Comparison of ENCODE assay signal across 8 cellular contexts in the genomic region with DNA sequence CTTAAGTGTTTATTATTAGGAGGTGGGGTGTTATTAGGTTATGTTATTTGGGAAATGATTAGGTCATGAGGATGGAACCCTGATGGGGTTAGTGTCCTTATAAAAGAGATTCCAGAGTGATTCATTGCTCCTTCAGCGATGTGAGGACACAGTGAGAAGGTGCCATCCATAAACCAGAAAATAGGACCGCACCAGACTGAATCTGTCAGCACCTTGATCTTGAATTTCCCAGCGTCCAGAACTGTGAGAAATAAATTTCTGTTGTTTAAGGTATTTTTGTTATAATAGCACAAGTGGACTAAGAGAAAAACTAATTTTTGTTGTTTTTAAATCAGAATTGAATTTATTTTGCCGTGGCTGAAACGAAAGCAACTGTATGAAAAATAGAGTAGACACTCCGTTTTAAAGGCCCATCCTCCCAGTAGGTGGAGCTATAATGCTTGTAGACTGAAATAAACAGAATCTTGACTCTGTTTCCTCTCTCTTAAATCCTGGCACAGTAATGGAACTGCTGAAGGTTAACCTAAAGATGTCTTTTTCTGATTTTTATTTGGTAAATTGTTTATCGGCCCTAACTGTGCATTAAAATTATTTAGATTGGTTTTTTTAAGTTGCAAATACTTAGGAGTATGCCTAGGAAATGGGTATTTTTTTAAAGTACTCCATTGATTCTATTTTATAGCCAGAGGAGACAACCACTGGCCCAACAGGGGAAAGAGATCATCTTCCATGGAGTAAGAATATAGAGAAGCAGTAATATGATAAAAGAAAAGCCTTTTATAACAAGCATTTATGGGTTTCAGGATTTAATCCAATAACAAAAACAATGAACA.
DNase-seq lines count a peak whose midpoint lies in the region; ATAC-seq, FAIRE-seq and TF ChIP-seq lines count a peak whose summit lies in the region.

No MANE protein-coding gene starts in this region.

- H3K4me1 ChIP-seq in cardiac muscle cell (ENCODE audit: low read depth): peaks cover 17% of the 10 kb centered on the region
- no peaks in the 10 kb centered on the region for H3K4me1 ChIP-seq in effector memory CD4-positive, alpha-beta T cell (ENCODE audit: control insufficient read depth, insufficient read depth, low read length, poor library complexity, severe bottlenecking)

- DNase-seq in cardiac muscle cell (ENCODE audit: low read depth in 1 of 2, low spot score in 1 of 2): peak; percentile 68 to 75
- no peak for DNase-seq in Right ventricle myocardium inferior (ENCODE audit: missing footprints)
- peak; percentile 2 for DNase-seq in H54 (ENCODE audit: insufficient read length, low spot score)
- peak; percentile 60 for DNase-seq in SKM-1 treated with dmso at 0.1 percent for 144 hours (lab: John Stamatoyannopoulos, UW; ENCODE audit: unreplicated experiment)
- DNase-seq in effector memory CD4-positive, alpha-beta T cell: no peak
- peak; percentile 29 for DNase-seq in mucosa of gallbladder (ENCODE audit: low spot score)
- DNase-seq in effector CD8-positive, alpha-beta T cell (lab: John Stamatoyannopoulos, UW): no peak

- no peaks in the 10 kb centered on the region for H3K9me3 ChIP-seq in cardiac muscle cell (ENCODE audit: low read depth)
- H3K9me3 ChIP-seq in effector memory CD4-positive, alpha-beta T cell (ENCODE audit: control insufficient read depth, low read length): no peaks in the 10 kb centered on the region

- TF ChIP-seq CTCF in cardiac muscle cell (IDR thresholded peaks at IDR 0.05; ENCODE audit: low read depth, low read length): peak; percentile 71
- peak; percentile 77 for TF ChIP-seq CTCF in LNCAP (IDR thresholded peaks at IDR 0.05)

- intact Hi-C loops in Right ventricle myocardium inferior (cut with DNase I): loop anchor here (5.0 to 10.0 kb wide), 3 partner anchors 203 to 953 kb away; no protein-coding TSS in a partner anchor

- TF ChIP-seq POLR2A in H54 (IDR thresholded peaks at IDR 0.05; ENCODE audit: low read depth, low read length): no peak

- no peak overlapping the region for H3K4me3 ChIP-seq in cardiac muscle cell
- H3K4me3 ChIP-seq in effector memory CD4-positive, alpha-beta T cell (ENCODE audit: insufficient read depth, low read depth, low read length, poor library complexity, severe bottlenecking): peak overlapping the region; percentile 10

- FAIRE-seq in H54 (lab: Jason Lieb, UNC): no peak

- ATAC-seq in Right ventricle myocardium inferior: no peak

- H3K36me3 ChIP-seq in cardiac muscle cell: no peaks in the 10 kb centered on the region
- no peaks in the 10 kb centered on the region for H3K36me3 ChIP-seq in effector memory CD4-positive, alpha-beta T cell (ENCODE audit: control insufficient read depth, insufficient read depth, low read length)

- no peaks in the 10 kb centered on the region for H3K27me3 ChIP-seq in cardiac muscle cell
- no peaks in the 10 kb centered on the region for H3K27me3 ChIP-seq in effector memory CD4-positive, alpha-beta T cell (replicated peaks; ENCODE audit: control insufficient read depth, insufficient read depth, low read length, poor library complexity, severe bottlenecking)

- H3K27ac ChIP-seq in cardiac muscle cell: no peak overlapping the region
- H3K27ac ChIP-seq in effector memory CD4-positive, alpha-beta T cell (ENCODE audit: insufficient read depth, low read length, poor library complexity, severe bottlenecking): no peak overlapping the region

Comparison
In these comparisons a context has a peak if more than half of its experiments do, and no peak if none do; other contexts are left out.
1. DNase-seq: peak in cardiac muscle cell (2 of 2), H54 (single experiment), SKM-1 treated with dmso at 0.1 percent for 144 hours (single experiment) and mucosa of gallbladder (single experiment); none in Right ventricle myocardium inferior (single experiment), effector memory CD4-positive, alpha-beta T cell (0 of 3) and effector CD8-positive, alpha-beta T cell (single experiment).